In genomic region chr14:92951912-92952471, GRCh38 we compare ENCODE assay signal across 8 cellular contexts. TPM values are rescaled to one million over a fixed set of nuclear protein-coding genes. Genes with fewer than 3 reads are reported as not detected.
DNase-seq lines count a peak whose midpoint lies in the region; ATAC-seq and TF ChIP-seq lines count a peak whose summit lies in the region.

No MANE protein-coding gene starts in this region.

- intact Hi-C loops in ovary (cut with DNase I) (loop anchor here (2.0 to 10.0 kb wide), 4 partner anchors 163 to 189 kb away; partner anchors contain the start of gene ITPK1 (in 1 of the 4)), thyroid gland (cut with DNase I) (loop anchor here (2.0 kb wide), 1 partner anchor 189 kb away; no protein-coding TSS in a partner anchor)

- ATAC-seq in GM21381 (IDR thresholded peaks at IDR 0.05; ENCODE audit: unreplicated experiment) (peak; percentile 96), gastroesophageal sphincter (peak; percentile 79)

- H3K9me3 ChIP-seq in gastroesophageal sphincter (no peaks in the 10 kb centered on the region), ovary (no peaks in the 10 kb centered on the region), thyroid gland (no peaks in the 10 kb centered on the region)

- no peak overlapping the region for H3K4me3 ChIP-seq in gastroesophageal sphincter
- H3K4me3 ChIP-seq in ovary = no peak overlapping the region
- no peak overlapping the region for H3K4me3 ChIP-seq in thyroid gland (replicated peaks in 1 of 3)

- TF ChIP-seq POLR2A in gastroesophageal sphincter (IDR thresholded peaks at IDR 0.05) = no peak
- TF ChIP-seq POLR2A in ovary (IDR thresholded peaks at IDR 0.05) = no peak
- TF ChIP-seq POLR2A in thyroid gland (IDR thresholded peaks at IDR 0.05) = peak in 1 of 2 donors; percentile 7

- DNase-seq in CMK (ENCODE audit: low read depth) (peak; percentile 33), SHP77 (lab: John Stamatoyannopoulos, UW) (peak; percentile 5 to 63), ovary (peak; percentile 62 to 87 (median 80)), thyroid gland (peak; percentile 75 to 77)
- DNase-seq in activated gamma-delta T cell treated with anti-CD3 and anti-CD28 coated beads, Interleukin-2, amount 50 U/mL, for 16 hours (ENCODE audit: low read depth) = peak; percentile 78

- WGBS in gastroesophageal sphincter (ENCODE audit: low coverage in 1 of 2), 2 donors = 7 to 52% methylated on average over 2 to 7 of the region's 18 CpGs
- WGBS in ovary, 3 donors = 13 to 15% (median 13%) methylated on average over 18 of the region's 18 CpGs
- WGBS in thyroid gland, 2 donors = 24 to 26% methylated on average over 14 to 18 of the region's 18 CpGs

- H3K27ac ChIP-seq in gastroesophageal sphincter (peak overlapping the region in 3 of 4 donors; percentile 26 to 33 (median 32)), ovary (no peak overlapping the region), thyroid gland (no peak overlapping the region)

- no peak for TF ChIP-seq EP300 in Ishikawa (IDR thresholded peaks at IDR 0.05; ENCODE audit: borderline replicate concordance)
- no peak for TF ChIP-seq EP300 in gastroesophageal sphincter (IDR thresholded peaks at IDR 0.05)
- no peak for TF ChIP-seq EP300 in ovary (IDR thresholded peaks at IDR 0.05)

- peaks cover 0 to 88% of the 10 kb centered on the region in 2 donors for H3K36me3 ChIP-seq in gastroesophageal sphincter
- no peaks in the 10 kb centered on the region for H3K36me3 ChIP-seq in ovary
- peaks cover 5 to 8% of the 10 kb centered on the region in 2 donors for H3K36me3 ChIP-seq in thyroid gland

- H3K27me3 ChIP-seq in gastroesophageal sphincter (no peaks in the 10 kb centered on the region), ovary (no peaks in the 10 kb centered on the region), thyroid gland (no peaks in the 10 kb centered on the region)

- H3K4me1 ChIP-seq in gastroesophageal sphincter (peaks cover 0 to 42% (median 11%) of the 10 kb centered on the region in 3 donors), ovary (ENCODE audit: insufficient read depth) (no peaks in the 10 kb centered on the region), thyroid gland (no peaks in the 10 kb centered on the region)

- TF ChIP-seq CTCF in gastroesophageal sphincter (IDR thresholded peaks at IDR 0.05) (peak in 3 of 4 experiments; percentile 96 to 97 (median 96)), ovary (IDR thresholded peaks at IDR 0.05) (peak; percentile 78 to 93 (median 90)), thyroid gland (IDR thresholded peaks at IDR 0.05) (peak; percentile 78 to 95 (median 94))

- TF ChIP-seq RAD21 in Ishikawa (IDR thresholded peaks at IDR 0.05; ENCODE audit: low read depth) = peak; percentile 98

TF ChIP-seq in Ishikawa, 13 proteins besides CTCF, POLR2A, EP300 and RAD21:
- TF ChIP-seq YY1 (IDR thresholded peaks at IDR 0.05; ENCODE audit: low read depth) (no peak), USF1 (IDR thresholded peaks at IDR 0.05) (peak; percentile 71), TAF1 (IDR thresholded peaks at IDR 0.05; ENCODE audit: low read depth) (no peak), TCF12 (IDR thresholded peaks at IDR 0.05; ENCODE audit: low read depth) (no peak)
- TF ChIP-seq, protein P1, sequence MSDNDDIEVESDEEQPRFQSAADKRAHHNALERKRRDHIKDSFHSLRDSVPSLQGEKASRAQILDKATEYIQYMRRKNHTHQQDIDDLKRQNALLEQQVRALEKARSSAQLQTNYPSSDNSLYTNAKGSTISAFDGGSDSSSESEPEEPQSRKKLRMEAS (IDR thresholded peaks at IDR 0.05) = peak; percentile 80

RNA-seq across cellular contexts. Expression of gene CHGA, which starts 29.0 kb away (rescaled TPM):
- total RNA-seq in gastroesophageal sphincter = 1 to 10 TPM in 3 of 4 donors, not detected in 1; 1.8 TPM
- total RNA-seq in ovary = 1 to 10 TPM in 2 of 7 donors, under 1 TPM in 3, not detected in 2; 0.48 to 1.6 (median 0.69) TPM
- under 1 TPM; 0.13 to 0.15 TPM for polyA plus RNA-seq in ovary
- total RNA-seq in thyroid gland = 1 to 10 TPM in 2 of 4 donors, under 1 TPM in 2; 0.54 to 9.6 (median 1.5) TPM

Comparison
In these comparisons a context has a peak if more than half of its experiments do, and no peak if none do; other contexts are left out.
1. H3K27ac ChIP-seq: peak in gastroesophageal sphincter (3 of 4); none in ovary (0 of 2) and thyroid gland (0 of 3).
2. Peak in every context shown above with its lines, with median percentiles within 50 percentile points of each other: DNase-seq and CTCF ChIP-seq.